Comparison of ENCODE assay signal across 25 cellular contexts in the genomic region with DNA sequence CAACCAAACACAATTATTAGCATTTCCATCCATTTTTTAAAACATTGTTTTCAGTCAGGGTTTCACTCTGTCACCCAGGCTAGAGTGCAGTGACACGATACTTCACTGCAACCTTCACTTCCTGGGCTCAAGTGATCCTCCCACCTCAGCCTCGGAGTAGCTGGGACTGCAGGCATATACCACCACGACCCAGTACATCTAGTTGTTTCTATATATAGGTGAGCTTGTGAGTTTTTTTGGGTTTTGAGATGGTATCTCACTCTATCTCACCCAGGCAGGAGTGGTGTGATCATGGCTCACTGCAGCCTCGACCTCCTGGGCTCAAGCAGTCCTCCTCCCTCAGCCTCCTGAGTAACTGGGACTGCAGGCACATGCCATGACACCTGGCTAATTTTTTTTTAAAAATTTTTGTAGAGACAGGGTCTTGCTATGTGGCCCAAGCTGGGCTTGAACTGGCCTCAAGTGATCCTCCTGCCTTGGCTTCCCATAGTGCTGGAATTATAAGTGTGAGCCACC. TPM values are rescaled to one million over a fixed set of nuclear protein-coding genes. Genes with fewer than 3 reads are reported as not detected.
DNase-seq lines count a peak whose midpoint lies in the region; ATAC-seq and TF ChIP-seq lines count a peak whose summit lies in the region.
"Had no signal": no experiment of that assay in that cellular context is flagged by ENCODE, and none has a peak within 500 bp of the region (broad histone marks: within the 10 kb centered on the region; RNA-seq: fewer than 3 reads in every experiment).

No MANE protein-coding gene starts in this region.

- H3K9me3 Mint-ChIP-seq in activated CD8-positive, alpha-beta memory T cell treated with anti-CD3 and anti-CD28 coated beads, Interleukin-2, amount 10 ng/mL, durations not matched to agents 7 days and 5 days (ENCODE audit: low read depth), result no peaks in the 10 kb centered on the region
- H3K9me3 Mint-ChIP-seq: activated naive CD4-positive, alpha-beta T cell treated with anti-CD3 and anti-CD28 coated beads, Interleukin-2, amount 50 U/mL, for 24 hours; activated T-cell treated with anti-CD3 and anti-CD28 coated beads, Interleukin-2, amount 50 U/mL, for 4 hours; H9; stimulated activated naive CD8-positive, alpha-beta T cell treated with anti-CD3 and anti-CD28 coated beads, Interleukin-15, Interleukin-2, amounts not matched to agents 100 ng/mL and 50 ng/mL, for 24 hours had no signal

- H3K4me2 ChIP-seq in DND-41 (ENCODE audit: insufficient read depth, low read length) (no peak overlapping the region), hepatocyte (peak overlapping the region; percentile 50)

- no peaks in the 10 kb centered on the region for H3K9me3 ChIP-seq in DND-41 (ENCODE audit: insufficient read depth, low read length, severe bottlenecking)
- H3K9me3 ChIP-seq in hepatocyte (ENCODE audit: low read depth), result no peaks in the 10 kb centered on the region
- H3K9me3 ChIP-seq in spleen, result no peaks in the 10 kb centered on the region
- H3K9me3 ChIP-seq: BE2C had no signal

- no peak overlapping the region for H3K9ac ChIP-seq in DND-41 (ENCODE audit: low read depth, low read length)

- no peak for TF ChIP-seq POLR2A in spleen (IDR thresholded peaks at IDR 0.05)

- peaks cover 8% of the 10 kb centered on the region for H3K4me1 Mint-ChIP-seq in activated CD8-positive, alpha-beta memory T cell treated with anti-CD3 and anti-CD28 coated beads, Interleukin-2, amount 10 ng/mL, durations not matched to agents 7 days and 5 days

- H2AFZ ChIP-seq in DND-41 (ENCODE audit: low read depth, low read length) (no peak overlapping the region), hepatocyte (no peak overlapping the region)

- peaks cover 3% of the 10 kb centered on the region for H3K36me3 Mint-ChIP-seq in activated CD8-positive, alpha-beta memory T cell treated with anti-CD3 and anti-CD28 coated beads, Interleukin-2, amount 10 ng/mL, durations not matched to agents 7 days and 5 days

- ATAC-seq in activated CD8-positive, alpha-beta memory T cell treated with anti-CD3 and anti-CD28 coated beads, Interleukin-2, amount 10 ng/mL, durations not matched to agents 7 days and 5 days, result peak; percentile 53
- ATAC-seq in DND-41 (ENCODE audit: insufficient read depth, low read depth), result peak; percentile 22; the same call in 1 of the 3 replicates
- no peak for ATAC-seq in HG03039 (IDR thresholded peaks at IDR 0.05; ENCODE audit: unreplicated experiment)
- ATAC-seq: activated T-cell treated with anti-CD3 and anti-CD28 coated beads, Interleukin-2, amount 50 U/mL, for 4 hours; naive thymus-derived CD4-positive, alpha-beta T cell had no signal

- H3K27ac ChIP-seq in DND-41 (ENCODE audit: low read length) (no peak overlapping the region), hepatocyte (peak overlapping the region; percentile 97), spleen (peak overlapping the region in 5 of 8 donors; percentile 2 to 68 (median 42)), caudate nucleus (ENCODE audit: low read depth, low read length) (no peak overlapping the region)

- H3K4me3 ChIP-seq in DND-41 (ENCODE audit: low read depth in 1 of 2, low read length in 2 of 2) (no peak overlapping the region), hepatocyte (no peak overlapping the region), spleen (no peak overlapping the region)
- H3K4me3 ChIP-seq: dorsolateral prefrontal cortex had no signal

- WGBS in hepatocyte (ENCODE audit: low lambda C conversion rate, missing lambda C conversion rate), result 77% methylated on average over 4 of the region's 4 CpGs
- WGBS in spleen, 5 donors, result 43 to 57% (median 52%) methylated on average over 4 of the region's 4 CpGs

- H3K9me2 ChIP-seq in hepatocyte (replicated peaks; ENCODE audit: insufficient read depth), result no peaks in the 10 kb centered on the region

- no peak overlapping the region for H3K4me3 Mint-ChIP-seq in activated CD8-positive, alpha-beta memory T cell treated with anti-CD3 and anti-CD28 coated beads, Interleukin-2, amount 10 ng/mL, durations not matched to agents 7 days and 5 days
- H3K4me3 Mint-ChIP-seq: activated naive CD4-positive, alpha-beta T cell treated with anti-CD3 and anti-CD28 coated beads, Interleukin-2, amount 50 U/mL, for 24 hours; activated T-cell treated with anti-CD3 and anti-CD28 coated beads, Interleukin-2, amount 50 U/mL, for 4 hours; H9; naive thymus-derived CD4-positive, alpha-beta T cell; stimulated activated naive CD8-positive, alpha-beta T cell treated with anti-CD3 and anti-CD28 coated beads, Interleukin-15, Interleukin-2, amounts not matched to agents 100 ng/mL and 50 ng/mL, for 24 hours had no signal

- CTCF ChIA-PET in activated CD8-positive, alpha-beta memory T cell treated with anti-CD3 and anti-CD28 coated beads, Interleukin-2, amount 10 ng/mL, durations not matched to agents 7 days and 5 days (lab: Charles Lee), result interaction anchor here (0.6 to 4.0 kb wide), 6 partner anchors 8 to 195 kb away, joined by 3 to 21 read pairs (median 6); no protein-coding TSS in a partner anchor
- CTCF ChIA-PET in GM10248 (lab: Yijun Ruan, JAX), result interaction anchor here (1.1 to 19.9 kb wide), 4 partner anchors 8 to 193 kb away, joined by 3 to 770 read pairs (median 18); partner anchors contain the start of gene TTLL6

- POLR2A ChIA-PET in GM10248 (lab: Yijun Ruan, JAX), result no interaction called here

- H3K36me3 ChIP-seq in DND-41 (ENCODE audit: insufficient read depth, low read length) (no peaks in the 10 kb centered on the region), hepatocyte (replicated peaks; ENCODE audit: insufficient read depth, low read depth) (no peaks in the 10 kb centered on the region), spleen (peaks cover 0 to 4% (median 3%) of the 10 kb centered on the region in 6 donors)
- H3K36me3 ChIP-seq: BE2C had no signal

- H3K27me3 ChIP-seq in DND-41 (ENCODE audit: insufficient read depth, low read length, poor library complexity) (no peaks in the 10 kb centered on the region), hepatocyte (no peaks in the 10 kb centered on the region), spleen (replicated peaks in 1 of 7) (no peaks in the 10 kb centered on the region)
- H3K27me3 ChIP-seq: dorsolateral prefrontal cortex had no signal

- H3K79me2 ChIP-seq in DND-41 (ENCODE audit: insufficient read depth, low read length) (no peaks in the 10 kb centered on the region), hepatocyte (no peaks in the 10 kb centered on the region)

- H3K27me3 Mint-ChIP-seq in activated CD8-positive, alpha-beta memory T cell treated with anti-CD3 and anti-CD28 coated beads, Interleukin-2, amount 10 ng/mL, durations not matched to agents 7 days and 5 days, result no peaks in the 10 kb centered on the region
- H3K27me3 Mint-ChIP-seq: activated naive CD4-positive, alpha-beta T cell treated with anti-CD3 and anti-CD28 coated beads, Interleukin-2, amount 50 U/mL, for 24 hours; stimulated activated naive CD8-positive, alpha-beta T cell treated with anti-CD3 and anti-CD28 coated beads, Interleukin-15, Interleukin-2, amounts not matched to agents 100 ng/mL and 50 ng/mL, for 24 hours had no signal

- no peaks in the 10 kb centered on the region for H3K4me1 ChIP-seq in DND-41 (ENCODE audit: insufficient read depth, low read length)
- peaks cover 54% of the 10 kb centered on the region for H3K4me1 ChIP-seq in hepatocyte (ENCODE audit: insufficient read depth)
- H3K4me1 ChIP-seq in spleen, result peaks cover 8 to 43% (median 26%) of the 10 kb centered on the region in 6 donors
- H3K4me1 ChIP-seq: BE2C had no signal

- H4K20me1 ChIP-seq in DND-41 (ENCODE audit: insufficient read depth, low read length), result no peaks in the 10 kb centered on the region
- H4K20me1 ChIP-seq in hepatocyte (ENCODE audit: insufficient read depth, poor library complexity, severe bottlenecking), result no peaks in the 10 kb centered on the region

- intact Hi-C loops in spleen (cut with DNase I; ENCODE audit: low total_unique reads), result loop anchor here (10.0 kb wide), 1 partner anchor 146 kb away; the partner anchor contains the start of genes HOXB13, PRAC1 and PRAC2

- no peak for DNase-seq in activated CD8-positive, alpha-beta memory T cell treated with anti-CD3 and anti-CD28 coated beads, Interleukin-2, amount 10 ng/mL, durations not matched to agents 7 days and 5 days
- no peak for DNase-seq in activated CD8-positive, alpha-beta memory T cell treated with anti-CD3 and anti-CD28 coated beads for 24 hours
- DNase-seq in DND-41, result no peak
- no peak for DNase-seq in hepatocyte (ENCODE audit: low spot score)
- no peak for DNase-seq in spleen
- no peak for DNase-seq in caudate nucleus (lab: John Stamatoyannopoulos, UW)
- no peak for DNase-seq in GM10248 (ENCODE audit: extremely low spot score)
- DNase-seq: activated CD4-positive, alpha-beta T cell treated with anti-CD3 and anti-CD28 coated beads for 1 hour; activated T-cell treated with anti-CD3 and anti-CD28 coated beads, Interleukin-2, amount 50 U/mL, for 4 hours; BE2C; dorsolateral prefrontal cortex; H9; naive thymus-derived CD4-positive, alpha-beta T cell; NCI-H510A; NK-92 treated with Interleukin-12 subunit alpha and Interleukin-12 subunit beta, amount 100 ng/mL, for 24 hours; stimulated activated CD4-positive, alpha-beta T cell treated with anti-CD3 and anti-CD28 coated beads, Interleukin-15, amount 100 ng/mL, for 24 hours; T-helper 1 cell; trophoblast cell had no signal

- no peak overlapping the region for H3K27ac Mint-ChIP-seq in activated CD8-positive, alpha-beta memory T cell treated with anti-CD3 and anti-CD28 coated beads, Interleukin-2, amount 10 ng/mL, durations not matched to agents 7 days and 5 days
- H3K27ac Mint-ChIP-seq: stimulated activated naive CD8-positive, alpha-beta T cell treated with anti-CD3 and anti-CD28 coated beads, Interleukin-15, Interleukin-2, amounts not matched to agents 100 ng/mL and 50 ng/mL, for 24 hours had no signal

- TF ChIP-seq CTCF in DND-41 (IDR thresholded peaks at IDR 0.05; ENCODE audit: borderline replicate concordance, extremely low read depth, low read length, poor library complexity, severe bottlenecking) (no peak), hepatocyte (IDR thresholded peaks at IDR 0.05; ENCODE audit: poor library complexity) (no peak), spleen (IDR thresholded peaks at IDR 0.05 in 8 of 11, conservative IDR thresholded peaks at IDR 0.05 in 3 of 11) (no peak), GM10248 (IDR thresholded peaks at IDR 0.05; ENCODE audit: control extremely low read depth, extremely low read depth, low read depth, missing control alignments) (no peak)

RNA-seq across cellular contexts. Expression of gene ATP5MC1, which starts 21.5 kb away (rescaled TPM):
- 100 to 1,000 TPM in 1 of 2 experiments, 10 to 100 TPM in 1; 78.2 to 103 TPM for total RNA-seq in activated CD8-positive, alpha-beta memory T cell treated with anti-CD3 and anti-CD28 coated beads, Interleukin-2, amount 10 ng/mL, durations not matched to agents 7 days and 5 days
- total RNA-seq in hepatocyte (91.6 and 107 TPM in 2 replicates), spleen (10 to 100 TPM; 36.0 to 85.3 (median 49.1) TPM)
- polyA plus RNA-seq in hepatocyte (197 and 223 TPM in 2 replicates), spleen (100 to 1,000 TPM; 175 to 269 (median 195) TPM)

RNA-seq across cellular contexts. Expression of gene UBE2Z, which starts 37.1 kb away (rescaled TPM):
- total RNA-seq in activated CD8-positive, alpha-beta memory T cell treated with anti-CD3 and anti-CD28 coated beads, Interleukin-2, amount 10 ng/mL, durations not matched to agents 7 days and 5 days, result 10 to 100 TPM; 73.7 to 90.6 TPM
- total RNA-seq in hepatocyte (62.3 and 63.3 TPM in 2 replicates), spleen (10 to 100 TPM; 72.9 to 94.9 (median 83.1) TPM)
- polyA plus RNA-seq in hepatocyte (66.7 and 73.7 TPM in 2 replicates), spleen (10 to 100 TPM; 33.6 to 51.5 (median 34.8) TPM)

RNA-seq across cellular contexts. Expression of gene CALCOCO2, which starts 40.3 kb away (rescaled TPM):
- 100 to 1,000 TPM; 165 to 170 TPM for total RNA-seq in activated CD8-positive, alpha-beta memory T cell treated with anti-CD3 and anti-CD28 coated beads, Interleukin-2, amount 10 ng/mL, durations not matched to agents 7 days and 5 days
- total RNA-seq in hepatocyte (68.8 and 76.3 TPM in 2 replicates), spleen (100 to 1,000 TPM; 113 to 167 (median 136) TPM)
- polyA plus RNA-seq in hepatocyte (63.4 and 79.2 TPM in 2 replicates), spleen (10 to 100 TPM; 30.1 to 45.7 (median 31.7) TPM)

RNA-seq across cellular contexts. Expression of gene TTLL6, which starts 54.1 kb away (rescaled TPM):
- not detected for total RNA-seq in activated CD8-positive, alpha-beta memory T cell treated with anti-CD3 and anti-CD28 coated beads, Interleukin-2, amount 10 ng/mL, durations not matched to agents 7 days and 5 days
- total RNA-seq in hepatocyte, result 0.28 and 0.30 TPM in 2 replicates
- not detected in 2 replicates for polyA plus RNA-seq in hepatocyte
- total RNA-seq in spleen, result not detected
- polyA plus RNA-seq in spleen, result under 1 TPM in 1 of 3 donors, not detected in 2; 0.04 TPM
- total RNA-seq: activated CD8-positive, alpha-beta memory T cell treated with anti-CD3 and anti-CD28 coated beads for 36 hours; activated T-cell treated with anti-CD3 and anti-CD28 coated beads, Interleukin-2, amount 50 U/mL, for 4 hours; astrocyte; mesenteric fat pad; naive thymus-derived CD4-positive, alpha-beta T cell; osteocyte had no signal
- polyA plus RNA-seq: naive thymus-derived CD4-positive, alpha-beta T cell had no signal

Comparison
In these comparisons a context has a peak if more than half of its experiments do, and no peak if none do; other contexts are left out.
1. H3K27ac ChIP-seq: peak in hepatocyte (single experiment) and spleen (5 of 8); none in DND-41 (single experiment) and caudate nucleus (single experiment).